In genomic region chr20:18288748-18289705, GRCh38 we compare ENCODE assay signal across 8 cellular contexts. TPM values are rescaled to one million over a fixed set of nuclear protein-coding genes. Genes with fewer than 3 reads are reported as not detected.
DNase-seq lines count a peak whose midpoint lies in the region; ATAC-seq, FAIRE-seq and TF ChIP-seq lines count a peak whose summit lies in the region.

No MANE protein-coding gene starts in this region.

- POLR2A ChIA-PET in A673 (lab: Charles Lee; ENCODE audit: low non-redundant PET) (no interaction called here), T-cell (lab: Charles Lee) (interaction anchor here in 1 of 2 donors (0.6 to 1.4 kb wide), 4 partner anchors 177 to 777 kb away, joined by 3 to 11 read pairs (median 4); partner anchors contain the start of genes DZANK1, POLR3F and SEC23B)

- peak; percentile 41 for FAIRE-seq in GM12891 (lab: Jason Lieb, UNC)

- H3K27me3 ChIP-seq in A673 (replicated peaks; ENCODE audit: insufficient read depth, low read depth, low read length, poor library complexity): no peaks in the 10 kb centered on the region
- H3K27me3 ChIP-seq in esophagus muscularis mucosa: peaks cover 0 to 8% (median 0%) of the 10 kb centered on the region in 4 donors
- H3K27me3 ChIP-seq in osteoblast (ENCODE audit: insufficient read depth, low read length): no peaks in the 10 kb centered on the region

- H3K27ac ChIP-seq in A673 (ENCODE audit: low read depth, low read length, poor library complexity, severe bottlenecking) (peak overlapping the region; percentile 95), esophagus muscularis mucosa (replicated peaks in 1 of 4) (peak overlapping the region; percentile 87 to 96 (median 93)), osteoblast (ENCODE audit: low read depth, low read length) (peak overlapping the region; percentile 91)

- TF ChIP-seq POLR2A in GM12891 (IDR thresholded peaks at IDR 0.05; ENCODE audit: low read depth, low read length) (no peak), esophagus muscularis mucosa (IDR thresholded peaks at IDR 0.05; ENCODE audit: low read depth) (no peak)

- H3K27ac Mint-ChIP-seq in T-cell: peak overlapping the region; percentile 97 to 100

- no peak for TF ChIP-seq EP300 in esophagus muscularis mucosa (IDR thresholded peaks at IDR 0.05)

- peaks cover 15% of the 10 kb centered on the region for H4K20me1 ChIP-seq in osteoblast (ENCODE audit: insufficient read depth, low read length)

- CTCF ChIA-PET in A673 (lab: Charles Lee) (interaction anchor here (0.7 kb wide), 1 partner anchor 543 kb away, joined by 3 read pairs; no protein-coding TSS in a partner anchor), T-cell (lab: Charles Lee) (interaction anchor here in 1 of 2 donors (0.5 to 1.7 kb wide), 4 partner anchors 151 to 218 kb away, joined by 3 to 10 read pairs (median 4); partner anchors contain the start of genes DZANK1, KAT14, PET117 and POLR3F)

- DNase-seq in A673 (ENCODE audit: low spot score) (no peak), GM12891 (ENCODE audit: insufficient read length, low spot score) (peak; percentile 5), T-cell (no peak), esophagus muscularis mucosa (ENCODE audit: extremely low spot score) (no peak), osteoblast (ENCODE audit: insufficient read length, low spot score, missing footprints) (peak; percentile 51), NCI-H2081 (lab: John Stamatoyannopoulos, UW) (no peak), left lobe of liver (ENCODE audit: low spot score) (no peak)

- ATAC-seq in T-cell (replicated peaks in 1 of 4) (no peak), left lobe of liver (no peak), HG03139 (IDR thresholded peaks at IDR 0.05; ENCODE audit: unreplicated experiment) (no peak)

- peak overlapping the region; percentile 96 to 99 (median 96) for H3K4me3 Mint-ChIP-seq in T-cell

- peaks cover 54% of the 10 kb centered on the region for H3K79me2 ChIP-seq in osteoblast (ENCODE audit: insufficient read depth, low read length)

- 36% methylated on average over 25 of the region's 28 CpGs for WGBS in esophagus muscularis mucosa

- H3K4me1 ChIP-seq in A673 (ENCODE audit: insufficient read depth, low read length, poor library complexity, severe bottlenecking) (no peaks in the 10 kb centered on the region), esophagus muscularis mucosa (peaks cover 16 to 30% (median 19%) of the 10 kb centered on the region in 4 donors), osteoblast (ENCODE audit: insufficient read depth, low read length) (peaks cover 14% of the 10 kb centered on the region)

- H3K9me3 ChIP-seq in A673 (ENCODE audit: low read depth, low read length, poor library complexity, severe bottlenecking): peaks cover 13% of the 10 kb centered on the region
- peaks cover 0 to 19% (median 18%) of the 10 kb centered on the region in 4 donors for H3K9me3 ChIP-seq in esophagus muscularis mucosa
- H3K9me3 ChIP-seq in osteoblast (ENCODE audit: low read depth, low read length): peaks cover 7% of the 10 kb centered on the region

- peak overlapping the region; percentile 98 for H2AFZ ChIP-seq in osteoblast (ENCODE audit: low read length)

- H3K36me3 Mint-ChIP-seq in T-cell: peaks cover 32% of the 10 kb centered on the region

- BruUV-seq in A673 (replicated peaks; lab: Mats Ljungman, UMichigan): TSS peak; percentile 61

- TF ChIP-seq CTCF in A673 (conservative IDR thresholded peaks at IDR 0.05; ENCODE audit: low read depth, low read length) (no peak), esophagus muscularis mucosa (IDR thresholded peaks at IDR 0.05) (no peak), osteoblast (IDR thresholded peaks at IDR 0.05; ENCODE audit: extremely low read depth, low read depth, low read length) (no peak)

- peaks cover 27 to 46% (median 27%) of the 10 kb centered on the region in 3 donors for H3K4me1 Mint-ChIP-seq in T-cell

- H3K27me3 Mint-ChIP-seq in T-cell: peaks cover 13 to 21% of the 10 kb centered on the region in 2 donors

- peaks cover 11 to 19% (median 13%) of the 10 kb centered on the region in 3 donors for H3K9me3 Mint-ChIP-seq in T-cell

- intact Hi-C loops in A673 (cut with micrococcal nuclease; ENCODE audit: unreplicated experiment): no loop called here
- intact Hi-C loops in esophagus muscularis mucosa (cut with DNase I): loop anchor here (5.0 kb wide), 1 partner anchor 152 kb away; the partner anchor contains the start of genes KAT14 and PET117

- H3K4me2 ChIP-seq in osteoblast (ENCODE audit: insufficient read depth, low read length): peak overlapping the region; percentile 93

- H3K36me3 ChIP-seq in A673 (ENCODE audit: insufficient read depth, low read length, poor library complexity, severe bottlenecking) (no peaks in the 10 kb centered on the region), esophagus muscularis mucosa (peaks cover 0 to 22% (median 10%) of the 10 kb centered on the region in 4 donors), osteoblast (ENCODE audit: insufficient read depth, low read length) (peaks cover 7% of the 10 kb centered on the region)

- peak overlapping the region; percentile 88 for H3K4me3 ChIP-seq in A673 (ENCODE audit: low read depth, low read length, poor library complexity, severe bottlenecking)
- peak overlapping the region; percentile 74 to 89 (median 80) for H3K4me3 ChIP-seq in esophagus muscularis mucosa
- peak overlapping the region; percentile 98 for H3K4me3 ChIP-seq in osteoblast (ENCODE audit: insufficient read depth, low read length)

TF ChIP-seq in GM12891, 5 proteins besides CTCF, POLR2A, EP300 and RAD21:
- TF ChIP-seq POU2F2 (IDR thresholded peaks at IDR 0.05; ENCODE audit: low read depth, low read length) (no peak), SPI1 (IDR thresholded peaks at IDR 0.05; ENCODE audit: low read depth, low read length) (no peak), POLR2AphosphoS5 (IDR thresholded peaks at IDR 0.05; ENCODE audit: low read depth, low read length) (no peak), TAF1 (IDR thresholded peaks at IDR 0.05; ENCODE audit: low read depth, low read length) (no peak), PAX5 (IDR thresholded peaks at IDR 0.05; ENCODE audit: insufficient read depth, low read length, severe bottlenecking) (no peak)

RNA-seq across cellular contexts. Expression of gene ZNF133, which starts 0.7 kb away (rescaled TPM):
- total RNA-seq in A673 (2021): 9.3 and 12.8 TPM in 2 replicates
- polyA plus RNA-seq in GM12891 (2012; ENCODE audit: low read depth, missing spikeins): 6.4 TPM
- 10 to 100 TPM in 2 of 5 donors, 1 to 10 TPM in 3; 6.8 to 14.6 (median 9.0) TPM for total RNA-seq in T-cell
- total RNA-seq in esophagus muscularis mucosa: 10 to 100 TPM; 10.9 to 18.9 (median 14.6) TPM
- 18.0 and 19.5 TPM in 2 replicates for total RNA-seq in osteoblast
- 4.7 TPM for total RNA-seq in left lobe of liver

Comparison
In these comparisons a context has a peak if more than half of its experiments do, and no peak if none do; other contexts are left out.
1. DNase-seq: peak in GM12891 (single experiment) and osteoblast (single experiment); none in A673 (single experiment), T-cell (0 of 34), esophagus muscularis mucosa (single experiment), NCI-H2081 (0 of 2) and left lobe of liver (single experiment).
2. Peak in every context shown above with its lines, with median percentiles within 50 percentile points of each other: H3K27ac ChIP-seq and H3K4me3 ChIP-seq.